Comparison of ENCODE assay signal across 15 cellular contexts in genomic region chr15:67173786-67174185, GRCh38.
A peak's percentile ranks its signal among the peaks of the same experiment; 100 is the strongest.
DNase-seq lines count a peak whose midpoint lies in the region; ATAC-seq and TF ChIP-seq lines count a peak whose summit lies in the region.
"Had no signal": no experiment of that assay in that cellular context is flagged by ENCODE, and none has a peak within 500 bp of the region (broad histone marks: within the 10 kb centered on the region; RNA-seq: fewer than 3 reads in every experiment).

No MANE protein-coding gene starts in this region.

- TF ChIP-seq CTCF in HFFc6 (IDR thresholded peaks at IDR 0.05) = no peak
- TF ChIP-seq CTCF in osteocyte (IDR thresholded peaks at IDR 0.05) = no peak

- H3K9me3 Mint-ChIP-seq in activated T-cell treated with anti-CD3 and anti-CD28 coated beads, Interleukin-2, amount 50 U/mL, for 24 hours = no peaks in the 10 kb centered on the region
- H3K9me3 Mint-ChIP-seq in HFFc6 = no peaks in the 10 kb centered on the region
- no peaks in the 10 kb centered on the region for H3K9me3 Mint-ChIP-seq in osteocyte (ENCODE audit: unreplicated experiment)

- no peaks in the 10 kb centered on the region for H3K27me3 Mint-ChIP-seq in activated T-cell treated with anti-CD3 and anti-CD28 coated beads, Interleukin-2, amount 50 U/mL, for 24 hours
- H3K27me3 Mint-ChIP-seq in HFFc6 (ENCODE audit: insufficient read depth) = peaks cover 41% of the 10 kb centered on the region
- H3K27me3 Mint-ChIP-seq in osteocyte (ENCODE audit: unreplicated experiment) = no peaks in the 10 kb centered on the region

- H3K4me3 Mint-ChIP-seq in activated T-cell treated with anti-CD3 and anti-CD28 coated beads, Interleukin-2, amount 50 U/mL, for 24 hours = no peak overlapping the region
- H3K4me3 Mint-ChIP-seq in HFFc6 (no peak overlapping the region), osteocyte (ENCODE audit: unreplicated experiment) (no peak overlapping the region)

- intact Hi-C loops in sciatic nerve (cut with DNase I) = no loop called here

- ATAC-seq in sciatic nerve (no peak), HG02623 (IDR thresholded peaks at IDR 0.05; ENCODE audit: unreplicated experiment) (no peak)

- peaks cover 79% of the 10 kb centered on the region for H3K36me3 Mint-ChIP-seq in activated T-cell treated with anti-CD3 and anti-CD28 coated beads, Interleukin-2, amount 50 U/mL, for 24 hours (ENCODE audit: low read depth)
- H3K36me3 Mint-ChIP-seq in HFFc6 (ENCODE audit: low read depth) (peaks cover 75% of the 10 kb centered on the region), osteocyte (ENCODE audit: unreplicated experiment) (peaks cover 53% of the 10 kb centered on the region)

- DNase-seq in activated T-cell treated with anti-CD3 and anti-CD28 coated beads, Interleukin-2, amount 50 U/mL, for 24 hours = no peak
- DNase-seq in activated T-cell treated with anti-CD3 and anti-CD28 coated beads for 4 hours (no peak), HFFc6 (no peak), caudate nucleus (lab: John Stamatoyannopoulos, UW) (no peak), sciatic nerve (ENCODE audit: low spot score) (peak; percentile 45), DMS153 treated with DMSO at 0.1 percent for 48 hours (lab: John Stamatoyannopoulos, UW; ENCODE audit: unreplicated experiment) (no peak), osteocyte (ENCODE audit: extremely low spot score, unreplicated experiment) (no peak)
- DNase-seq: hippocampal formation, NCI-H187, NCI-H524, OCI-M1, retina, testis, WERI-Rb-1 had no signal

- H3K27ac Mint-ChIP-seq in activated T-cell treated with anti-CD3 and anti-CD28 coated beads, Interleukin-2, amount 50 U/mL, for 24 hours = peak overlapping the region; percentile 93
- H3K27ac Mint-ChIP-seq in HFFc6 = peak overlapping the region; percentile 16; the same call in 1 of the 2 replicates
- H3K27ac Mint-ChIP-seq in osteocyte (ENCODE audit: unreplicated experiment) = no peak overlapping the region

- peaks cover 76% of the 10 kb centered on the region for H3K4me1 Mint-ChIP-seq in activated T-cell treated with anti-CD3 and anti-CD28 coated beads, Interleukin-2, amount 50 U/mL, for 24 hours (ENCODE audit: low read depth)
- H3K4me1 Mint-ChIP-seq in HFFc6 (ENCODE audit: low read depth) (peaks cover 93% of the 10 kb centered on the region), osteocyte (ENCODE audit: unreplicated experiment) (peaks cover 55% of the 10 kb centered on the region)

- H3K27ac ChIP-seq in caudate nucleus (ENCODE audit: low read depth, low read length) = peak overlapping the region; percentile 76
- H3K27ac ChIP-seq: testis, WERI-Rb-1 had no signal
